ENCODE assay signal across 1 cellular context in genomic region chr20:31612271-31612640, GRCh38.
TF ChIP-seq lines count a peak whose summit lies in the region.

No MANE protein-coding gene starts in this region.

TF ChIP-seq in K562, 482 proteins besides CTCF, POLR2A, EP300 and RAD21:
- TF ChIP-seq KAT7 (CRISPR knock-in tag; IDR thresholded peaks at IDR 0.05; ENCODE audit: borderline replicate concordance), result 0 out of 2 replicates have a peak, but pooled peaks have one; percentile 9
TF ChIP-seq in K562: peak in this region for 1; not testable (repeated sequence) for 481.
